Comparison of ENCODE assay signal across 9 cellular contexts in genomic region chr3:172332256-172333041, GRCh38.
A peak's percentile ranks its signal among the peaks of the same experiment; 100 is the strongest.
DNase-seq lines count a peak whose midpoint lies in the region; ATAC-seq and TF ChIP-seq lines count a peak whose summit lies in the region.
"Had no signal": no experiment of that assay in that cellular context is flagged by ENCODE, and none has a peak within 500 bp of the region (broad histone marks: within the 10 kb centered on the region; RNA-seq: fewer than 3 reads in every experiment).

No MANE protein-coding gene starts in this region.

- H2AFZ ChIP-seq in OCI-LY3 (ENCODE audit: low read depth, low read length), result no peak overlapping the region

- no peaks in the 10 kb centered on the region for H3K27me3 Mint-ChIP-seq in natural killer cell (ENCODE audit: low read depth in 2 of 2)
- H3K27me3 Mint-ChIP-seq: IgD-negative memory B cell had no signal

- peaks cover 19% of the 10 kb centered on the region for H3K36me3 Mint-ChIP-seq in natural killer cell

- no peaks in the 10 kb centered on the region for H4K20me1 ChIP-seq in OCI-LY3 (ENCODE audit: insufficient read depth, low read length)

- no peaks in the 10 kb centered on the region for H3K4me1 ChIP-seq in OCI-LY3 (ENCODE audit: low read length)
- peaks cover 3 to 9% (median 4%) of the 10 kb centered on the region in 4 donors for H3K4me1 ChIP-seq in esophagus muscularis mucosa
- peaks cover 0 to 3% (median 0%) of the 10 kb centered on the region in 5 donors for H3K4me1 ChIP-seq in subcutaneous abdominal adipose tissue (ENCODE audit: control insufficient read depth in 5 of 5, insufficient read depth in 5 of 5, low read length in 5 of 5)

- H3K27ac Mint-ChIP-seq in natural killer cell, result peak overlapping the region; percentile 42 to 69

- H3K4me3 ChIP-seq in HL-60 (replicated peaks; ENCODE audit: insufficient read depth, low read length) (no peak overlapping the region), OCI-LY3 (ENCODE audit: low read length) (no peak overlapping the region), esophagus muscularis mucosa (no peak overlapping the region), subcutaneous abdominal adipose tissue (ENCODE audit: low read depth in 1 of 5, low read length in 5 of 5) (no peak overlapping the region)

- intact Hi-C loops in esophagus muscularis mucosa (cut with DNase I) (no loop called here), natural killer cell (cut with micrococcal nuclease) (loop anchor here (1.0 to 2.0 kb wide), 2 partner anchors 144 to 334 kb away; no protein-coding TSS in a partner anchor)

- peak; percentile 32 for DNase-seq in GM19238 (ENCODE audit: insufficient read length, low spot score)
- DNase-seq in HL-60 (ENCODE audit: low read depth in 1 of 2, low spot score in 1 of 2), result peak; percentile 28 to 44
- DNase-seq in activated T-cell treated with anti-CD3 and anti-CD28 coated beads for 1 hour (ENCODE audit: low read depth), result peak; percentile 34
- no peak for DNase-seq in esophagus muscularis mucosa (ENCODE audit: extremely low spot score)
- peak; percentile 38 for DNase-seq in natural killer cell

- H3K9ac ChIP-seq in OCI-LY3 (ENCODE audit: low read length) (no peak overlapping the region), subcutaneous abdominal adipose tissue (ENCODE audit: low read length in 5 of 5) (no peak overlapping the region)

- H3K4me1 Mint-ChIP-seq in natural killer cell, result peaks cover 16 to 17% of the 10 kb centered on the region in 2 donors

- no peak for TF ChIP-seq POLR2A in esophagus muscularis mucosa (IDR thresholded peaks at IDR 0.05; ENCODE audit: low read depth)

- no peaks in the 10 kb centered on the region for H3K27me3 ChIP-seq in HL-60 (ENCODE audit: insufficient read depth, poor library complexity, severe bottlenecking)
- H3K27me3 ChIP-seq in OCI-LY3 (ENCODE audit: low read depth, low read length), result no peaks in the 10 kb centered on the region
- H3K27me3 ChIP-seq in esophagus muscularis mucosa, result no peaks in the 10 kb centered on the region
- no peaks in the 10 kb centered on the region for H3K27me3 ChIP-seq in subcutaneous abdominal adipose tissue (ENCODE audit: control insufficient read depth in 5 of 5, insufficient read depth in 4 of 5, low read length in 5 of 5)

- ATAC-seq in natural killer cell, result peak; percentile 92 to 97 (median 97)

- no peaks in the 10 kb centered on the region for H3K79me2 ChIP-seq in OCI-LY3 (ENCODE audit: low read length)

- H3K36me3 ChIP-seq in OCI-LY3 (replicated peaks; ENCODE audit: low read depth, low read length), result no peaks in the 10 kb centered on the region
- peaks cover 12 to 86% (median 69%) of the 10 kb centered on the region in 4 donors for H3K36me3 ChIP-seq in esophagus muscularis mucosa
- H3K36me3 ChIP-seq in subcutaneous abdominal adipose tissue (ENCODE audit: control insufficient read depth in 5 of 5, insufficient read depth in 5 of 5, low read length in 5 of 5), result peaks cover 36 to 71% (median 45%) of the 10 kb centered on the region in 5 donors

- peak overlapping the region; percentile 20; the same call in 1 of the 2 replicates for H3K4me2 ChIP-seq in OCI-LY3 (ENCODE audit: low read length)

- H3K27ac ChIP-seq in C4-2B (no peak overlapping the region), HL-60 (replicated peaks) (0 out of 2 replicates have a peak overlapping the region, but pooled peaks have one; percentile 4), OCI-LY3 (ENCODE audit: low read length) (no peak overlapping the region), esophagus muscularis mucosa (replicated peaks in 1 of 4) (peak overlapping the region in 1 of 4 donors; percentile 42), subcutaneous abdominal adipose tissue (ENCODE audit: low read depth, low read length) (peak overlapping the region; percentile 12)

- WGBS in esophagus muscularis mucosa, result 34% methylated on average over 2 of the region's 2 CpGs

- no peak overlapping the region for H3K4me3 Mint-ChIP-seq in natural killer cell

- no peak for TF ChIP-seq EP300 in esophagus muscularis mucosa (IDR thresholded peaks at IDR 0.05)

- TF ChIP-seq CTCF in C4-2B (conservative IDR thresholded peaks at IDR 0.05), result peak; percentile 99
- peak; percentile 89 for TF ChIP-seq CTCF in HL-60 (IDR thresholded peaks at IDR 0.05; ENCODE audit: insufficient read depth, low read length)
- TF ChIP-seq CTCF in OCI-LY3 (IDR thresholded peaks at IDR 0.05; ENCODE audit: low read depth, low read length), result peak; percentile 85
- TF ChIP-seq CTCF in esophagus muscularis mucosa (IDR thresholded peaks at IDR 0.05), result peak; percentile 90 to 98 (median 91)
- TF ChIP-seq CTCF in natural killer cell (IDR thresholded peaks at IDR 0.05), result peak; percentile 81

- H3K9me3 ChIP-seq in OCI-LY3 (ENCODE audit: insufficient read depth, low read length) (no peaks in the 10 kb centered on the region), esophagus muscularis mucosa (no peaks in the 10 kb centered on the region), subcutaneous abdominal adipose tissue (ENCODE audit: control insufficient read depth in 5 of 5, low read length in 5 of 5) (no peaks in the 10 kb centered on the region)

- no peaks in the 10 kb centered on the region for H3K9me3 Mint-ChIP-seq in natural killer cell
- H3K9me3 Mint-ChIP-seq: IgD-negative memory B cell had no signal

Comparison
In these comparisons a context has a peak if more than half of its experiments do, and no peak if none do; other contexts are left out.
1. H3K27ac ChIP-seq: peak in HL-60 (single experiment) and subcutaneous abdominal adipose tissue (single experiment); none in C4-2B (single experiment) and OCI-LY3 (single experiment).
2. Peak in every context shown above with its lines, with median percentiles within 50 percentile points of each other: CTCF ChIP-seq.